ENCODE assay signal across 2 cellular contexts in genomic region chr4:7161721-7162214, GRCh38.
TF ChIP-seq lines count a peak whose summit lies in the region.

No MANE protein-coding gene starts in this region.

TF ChIP-seq in SK-N-SH, 30 proteins besides CTCF, POLR2A, EP300 and RAD21 (continued from another document):
- TF ChIP-seq, protein P1, sequence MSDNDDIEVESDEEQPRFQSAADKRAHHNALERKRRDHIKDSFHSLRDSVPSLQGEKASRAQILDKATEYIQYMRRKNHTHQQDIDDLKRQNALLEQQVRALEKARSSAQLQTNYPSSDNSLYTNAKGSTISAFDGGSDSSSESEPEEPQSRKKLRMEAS (IDR thresholded peaks at IDR 0.05; ENCODE audit: low read depth), result no peak
- TF ChIP-seq PBX3 (IDR thresholded peaks at IDR 0.05) (no peak), EZH2phosphoT487 (IDR thresholded peaks at IDR 0.05; ENCODE audit: borderline replicate concordance, low read depth) (no peak), JUND (IDR thresholded peaks at IDR 0.05) (no peak), MEF2A (IDR thresholded peaks at IDR 0.05; ENCODE audit: borderline replicate concordance, low read depth) (no peak), YY1 (IDR thresholded peaks at IDR 0.05; ENCODE audit: low read depth) (no peak), RCOR1 (IDR thresholded peaks at IDR 0.05; ENCODE audit: low read length) (no peak), TEAD4 (IDR thresholded peaks at IDR 0.05; ENCODE audit: borderline replicate concordance, insufficient read depth) (no peak), FOXJ3 (CRISPR knock-in tag; IDR thresholded peaks at IDR 0.05) (no peak), SIN3A (IDR thresholded peaks at IDR 0.05; ENCODE audit: borderline replicate concordance, low read depth, low read length) (no peak), CHD2 (IDR thresholded peaks at IDR 0.05; ENCODE audit: low read length, partially characterized antibody) (no peak), POLR2AphosphoS5 (IDR thresholded peaks at IDR 0.05; ENCODE audit: low read depth, low read length) (no peak), RFX5 (IDR thresholded peaks at IDR 0.05; ENCODE audit: low read length) (no peak), USF1 (IDR thresholded peaks at IDR 0.05; ENCODE audit: borderline replicate concordance, low read depth) (no peak)
- TF ChIP-seq, protein P2, sequence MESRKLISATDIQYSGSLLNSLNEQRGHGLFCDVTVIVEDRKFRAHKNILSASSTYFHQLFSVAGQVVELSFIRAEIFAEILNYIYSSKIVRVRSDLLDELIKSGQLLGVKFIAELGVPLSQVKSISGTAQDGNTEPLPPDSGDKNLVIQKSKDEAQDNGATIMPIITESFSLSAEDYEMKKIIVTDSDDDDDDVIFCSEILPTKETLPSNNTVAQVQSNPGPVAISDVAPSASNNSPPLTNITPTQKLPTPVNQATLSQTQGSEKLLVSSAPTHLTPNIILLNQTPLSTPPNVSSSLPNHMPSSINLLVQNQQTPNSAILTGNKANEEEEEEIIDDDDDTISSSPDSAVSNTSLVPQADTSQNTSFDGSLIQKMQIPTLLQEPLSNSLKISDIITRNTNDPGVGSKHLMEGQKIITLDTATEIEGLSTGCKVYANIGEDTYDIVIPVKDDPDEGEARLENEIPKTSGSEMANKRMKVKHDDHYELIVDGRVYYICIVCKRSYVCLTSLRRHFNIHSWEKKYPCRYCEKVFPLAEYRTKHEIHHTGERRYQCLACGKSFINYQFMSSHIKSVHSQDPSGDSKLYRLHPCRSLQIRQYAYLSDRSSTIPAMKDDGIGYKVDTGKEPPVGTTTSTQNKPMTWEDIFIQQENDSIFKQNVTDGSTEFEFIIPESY (IDR thresholded peaks at IDR 0.05; ENCODE audit: borderline replicate concordance, low read depth), result no peak
- TF ChIP-seq, protein P3, sequence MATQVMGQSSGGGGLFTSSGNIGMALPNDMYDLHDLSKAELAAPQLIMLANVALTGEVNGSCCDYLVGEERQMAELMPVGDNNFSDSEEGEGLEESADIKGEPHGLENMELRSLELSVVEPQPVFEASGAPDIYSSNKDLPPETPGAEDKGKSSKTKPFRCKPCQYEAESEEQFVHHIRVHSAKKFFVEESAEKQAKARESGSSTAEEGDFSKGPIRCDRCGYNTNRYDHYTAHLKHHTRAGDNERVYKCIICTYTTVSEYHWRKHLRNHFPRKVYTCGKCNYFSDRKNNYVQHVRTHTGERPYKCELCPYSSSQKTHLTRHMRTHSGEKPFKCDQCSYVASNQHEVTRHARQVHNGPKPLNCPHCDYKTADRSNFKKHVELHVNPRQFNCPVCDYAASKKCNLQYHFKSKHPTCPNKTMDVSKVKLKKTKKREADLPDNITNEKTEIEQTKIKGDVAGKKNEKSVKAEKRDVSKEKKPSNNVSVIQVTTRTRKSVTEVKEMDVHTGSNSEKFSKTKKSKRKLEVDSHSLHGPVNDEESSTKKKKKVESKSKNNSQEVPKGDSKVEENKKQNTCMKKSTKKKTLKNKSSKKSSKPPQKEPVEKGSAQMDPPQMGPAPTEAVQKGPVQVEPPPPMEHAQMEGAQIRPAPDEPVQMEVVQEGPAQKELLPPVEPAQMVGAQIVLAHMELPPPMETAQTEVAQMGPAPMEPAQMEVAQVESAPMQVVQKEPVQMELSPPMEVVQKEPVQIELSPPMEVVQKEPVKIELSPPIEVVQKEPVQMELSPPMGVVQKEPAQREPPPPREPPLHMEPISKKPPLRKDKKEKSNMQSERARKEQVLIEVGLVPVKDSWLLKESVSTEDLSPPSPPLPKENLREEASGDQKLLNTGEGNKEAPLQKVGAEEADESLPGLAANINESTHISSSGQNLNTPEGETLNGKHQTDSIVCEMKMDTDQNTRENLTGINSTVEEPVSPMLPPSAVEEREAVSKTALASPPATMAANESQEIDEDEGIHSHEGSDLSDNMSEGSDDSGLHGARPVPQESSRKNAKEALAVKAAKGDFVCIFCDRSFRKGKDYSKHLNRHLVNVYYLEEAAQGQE (IDR thresholded peaks at IDR 0.05; ENCODE audit: low read depth, low read length), result no peak

TF ChIP-seq in SK-N-SH treated with all-trans-retinoic acid at 6 μM for 48 hours, 23 proteins besides CTCF, POLR2A, EP300 and RAD21 (continued from another document):
- TF ChIP-seq CSRNP3 (CRISPR knock-in tag; IDR thresholded peaks at IDR 0.05), result no peak
- TF ChIP-seq, protein P4, sequence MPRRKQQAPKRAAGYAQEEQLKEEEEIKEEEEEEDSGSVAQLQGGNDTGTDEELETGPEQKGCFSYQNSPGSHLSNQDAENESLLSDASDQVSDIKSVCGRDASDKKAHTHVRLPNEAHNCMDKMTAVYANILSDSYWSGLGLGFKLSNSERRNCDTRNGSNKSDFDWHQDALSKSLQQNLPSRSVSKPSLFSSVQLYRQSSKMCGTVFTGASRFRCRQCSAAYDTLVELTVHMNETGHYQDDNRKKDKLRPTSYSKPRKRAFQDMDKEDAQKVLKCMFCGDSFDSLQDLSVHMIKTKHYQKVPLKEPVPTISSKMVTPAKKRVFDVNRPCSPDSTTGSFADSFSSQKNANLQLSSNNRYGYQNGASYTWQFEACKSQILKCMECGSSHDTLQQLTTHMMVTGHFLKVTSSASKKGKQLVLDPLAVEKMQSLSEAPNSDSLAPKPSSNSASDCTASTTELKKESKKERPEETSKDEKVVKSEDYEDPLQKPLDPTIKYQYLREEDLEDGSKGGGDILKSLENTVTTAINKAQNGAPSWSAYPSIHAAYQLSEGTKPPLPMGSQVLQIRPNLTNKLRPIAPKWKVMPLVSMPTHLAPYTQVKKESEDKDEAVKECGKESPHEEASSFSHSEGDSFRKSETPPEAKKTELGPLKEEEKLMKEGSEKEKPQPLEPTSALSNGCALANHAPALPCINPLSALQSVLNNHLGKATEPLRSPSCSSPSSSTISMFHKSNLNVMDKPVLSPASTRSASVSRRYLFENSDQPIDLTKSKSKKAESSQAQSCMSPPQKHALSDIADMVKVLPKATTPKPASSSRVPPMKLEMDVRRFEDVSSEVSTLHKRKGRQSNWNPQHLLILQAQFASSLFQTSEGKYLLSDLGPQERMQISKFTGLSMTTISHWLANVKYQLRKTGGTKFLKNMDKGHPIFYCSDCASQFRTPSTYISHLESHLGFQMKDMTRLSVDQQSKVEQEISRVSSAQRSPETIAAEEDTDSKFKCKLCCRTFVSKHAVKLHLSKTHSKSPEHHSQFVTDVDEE (CRISPR knock-in tag; IDR thresholded peaks at IDR 0.05), result no peak
- no peak for TF ChIP-seq CSDC2 (CRISPR knock-in tag; IDR thresholded peaks at IDR 0.05)
- no peak for TF ChIP-seq ZNF70 (CRISPR knock-in tag; IDR thresholded peaks at IDR 0.05)
- TF ChIP-seq ZFP30 (CRISPR knock-in tag; IDR thresholded peaks at IDR 0.05), result no peak
- no peak for TF ChIP-seq ESRRG (CRISPR knock-in tag; IDR thresholded peaks at IDR 0.05)
- TF ChIP-seq GLIS3 (CRISPR knock-in tag; IDR thresholded peaks at IDR 0.05), result no peak
- TF ChIP-seq, protein P5, sequence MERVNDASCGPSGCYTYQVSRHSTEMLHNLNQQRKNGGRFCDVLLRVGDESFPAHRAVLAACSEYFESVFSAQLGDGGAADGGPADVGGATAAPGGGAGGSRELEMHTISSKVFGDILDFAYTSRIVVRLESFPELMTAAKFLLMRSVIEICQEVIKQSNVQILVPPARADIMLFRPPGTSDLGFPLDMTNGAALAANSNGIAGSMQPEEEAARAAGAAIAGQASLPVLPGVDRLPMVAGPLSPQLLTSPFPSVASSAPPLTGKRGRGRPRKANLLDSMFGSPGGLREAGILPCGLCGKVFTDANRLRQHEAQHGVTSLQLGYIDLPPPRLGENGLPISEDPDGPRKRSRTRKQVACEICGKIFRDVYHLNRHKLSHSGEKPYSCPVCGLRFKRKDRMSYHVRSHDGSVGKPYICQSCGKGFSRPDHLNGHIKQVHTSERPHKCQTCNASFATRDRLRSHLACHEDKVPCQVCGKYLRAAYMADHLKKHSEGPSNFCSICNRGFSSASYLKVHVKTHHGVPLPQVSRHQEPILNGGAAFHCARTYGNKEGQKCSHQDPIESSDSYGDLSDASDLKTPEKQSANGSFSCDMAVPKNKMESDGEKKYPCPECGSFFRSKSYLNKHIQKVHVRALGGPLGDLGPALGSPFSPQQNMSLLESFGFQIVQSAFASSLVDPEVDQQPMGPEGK (CRISPR knock-in tag; IDR thresholded peaks at IDR 0.05; ENCODE audit: borderline replicate concordance), result no peak
- TF ChIP-seq SNAI2 (CRISPR knock-in tag; IDR thresholded peaks at IDR 0.05), result no peak
- no peak for TF ChIP-seq BACH2 (CRISPR knock-in tag; IDR thresholded peaks at IDR 0.05; ENCODE audit: borderline replicate concordance)
- TF ChIP-seq ZC3H10 (CRISPR knock-in tag; IDR thresholded peaks at IDR 0.05), result no peak
- TF ChIP-seq ARNTL (CRISPR knock-in tag; IDR thresholded peaks at IDR 0.05; ENCODE audit: borderline replicate concordance, low read depth), result no peak
- no peak for TF ChIP-seq ISL1 (CRISPR knock-in tag; IDR thresholded peaks at IDR 0.05)
